Comparison of ENCODE assay signal across 11 cellular contexts in genomic region chr4:128635939-128636551, GRCh38.
DNase-seq lines count a peak whose midpoint lies in the region; ATAC-seq, FAIRE-seq and TF ChIP-seq lines count a peak whose summit lies in the region.
"Had no signal": no experiment of that assay in that cellular context is flagged by ENCODE, and none has a peak within 500 bp of the region (broad histone marks: within the 10 kb centered on the region; RNA-seq: fewer than 3 reads in every experiment).

No MANE protein-coding gene starts in this region.

- H2BK5ac ChIP-seq in mesendoderm (ENCODE audit: low read length): peak overlapping the region; percentile 51

- POLR2A ChIA-PET in A549 (lab: Yijun Ruan, JAX): interaction anchor here (0.6 kb wide), 1 partner anchor 161 kb away, joined by 3 read pairs; no protein-coding TSS in a partner anchor
- POLR2A ChIA-PET in activated CD4-positive, alpha-beta memory T cell treated with anti-CD3 and anti-CD28 coated beads for 36 hours (lab: Charles Lee): no interaction called here

- no peak overlapping the region for H3K4me3 Mint-ChIP-seq in activated CD4-positive, alpha-beta memory T cell treated with anti-CD3 and anti-CD28 coated beads for 36 hours
- H3K4me3 Mint-ChIP-seq: activated T-cell treated with anti-CD3 and anti-CD28 coated beads, Interleukin-2, amount 50 U/mL, for 24 hours had no signal

- H2BK120ac ChIP-seq in mesendoderm (ENCODE audit: low read depth, low read length): no peak overlapping the region

- H3K56ac ChIP-seq in mesendoderm (ENCODE audit: low read length): peak overlapping the region; percentile 35

- no peak for TF ChIP-seq RAD21 in A549 (conservative IDR thresholded peaks at IDR 0.05 in 1 of 2, IDR thresholded peaks at IDR 0.05 in 1 of 2)

- H4K8ac ChIP-seq in mesendoderm (ENCODE audit: low read depth, low read length): no peak overlapping the region

- peak overlapping the region; percentile 56 for H3K4me2 ChIP-seq in A549
- no peak overlapping the region for H3K4me2 ChIP-seq in mesendoderm (ENCODE audit: low read length)

- intact Hi-C loops in body of pancreas (cut with DNase I): no loop called here
- intact Hi-C loops in activated CD4-positive, alpha-beta memory T cell treated with anti-CD3 and anti-CD28 coated beads for 36 hours (cut with micrococcal nuclease): no loop called here
- intact Hi-C loops in upper lobe of right lung (cut with DNase I): no loop called here
- intact Hi-C loops in transverse colon (cut with DNase I; ENCODE audit: low total_unique reads): no loop called here

- H3K4me3 ChIP-seq in A549 (no peak overlapping the region), body of pancreas (no peak overlapping the region), mesendoderm (ENCODE audit: low read length) (no peak overlapping the region), upper lobe of right lung (no peak overlapping the region), transverse colon (no peak overlapping the region)

- no peaks in the 10 kb centered on the region for H3K27me3 Mint-ChIP-seq in activated CD4-positive, alpha-beta memory T cell treated with anti-CD3 and anti-CD28 coated beads for 36 hours

- H2AK5ac ChIP-seq in mesendoderm (ENCODE audit: low read length): no peak overlapping the region

- peaks cover 48% of the 10 kb centered on the region for H3K4me1 ChIP-seq in A549
- H3K4me1 ChIP-seq in body of pancreas: peaks cover 53% of the 10 kb centered on the region
- peaks cover 10% of the 10 kb centered on the region for H3K4me1 ChIP-seq in mesendoderm (ENCODE audit: control insufficient read depth, low read depth, low read length)
- no peaks in the 10 kb centered on the region for H3K4me1 ChIP-seq in upper lobe of right lung
- peaks cover 6 to 29% (median 16%) of the 10 kb centered on the region in 4 donors for H3K4me1 ChIP-seq in transverse colon

- H3K27ac ChIP-seq in A549: peak overlapping the region; percentile 81 to 88
- H3K27ac ChIP-seq in body of pancreas: peak overlapping the region; percentile 87 to 93 (median 90)
- peak overlapping the region; percentile 1 for H3K27ac ChIP-seq in mesendoderm (ENCODE audit: low read depth, low read length)
- H3K27ac ChIP-seq in upper lobe of right lung: no peak overlapping the region
- H3K27ac ChIP-seq in transverse colon: no peak overlapping the region

- H3K9me3 Mint-ChIP-seq in activated CD4-positive, alpha-beta memory T cell treated with anti-CD3 and anti-CD28 coated beads for 36 hours: no peaks in the 10 kb centered on the region
- H3K9me3 Mint-ChIP-seq: activated T-cell treated with anti-CD3 and anti-CD28 coated beads, Interleukin-2, amount 50 U/mL, for 24 hours had no signal

- no peaks in the 10 kb centered on the region for H3K79me1 ChIP-seq in mesendoderm (ENCODE audit: low read length)

- no peak for FAIRE-seq in A549 (lab: Jason Lieb, UNC)

- no peaks in the 10 kb centered on the region for H3K79me2 ChIP-seq in mesendoderm (ENCODE audit: control insufficient read depth, insufficient read depth, low read length)

- no peaks in the 10 kb centered on the region for H3K4me1 Mint-ChIP-seq in activated CD4-positive, alpha-beta memory T cell treated with anti-CD3 and anti-CD28 coated beads for 36 hours (ENCODE audit: low read depth)

- H3K9ac ChIP-seq in mesendoderm (ENCODE audit: low read length): no peak overlapping the region

- H2BK15ac ChIP-seq in mesendoderm (replicated peaks; ENCODE audit: low read depth): peak overlapping the region; percentile 22

- no peak overlapping the region for H3K27ac Mint-ChIP-seq in activated CD4-positive, alpha-beta memory T cell treated with anti-CD3 and anti-CD28 coated beads for 36 hours
- H3K27ac Mint-ChIP-seq: activated T-cell treated with anti-CD3 and anti-CD28 coated beads, Interleukin-2, amount 50 U/mL, for 24 hours had no signal

- no peak for TF ChIP-seq CTCF in A549 (IDR thresholded peaks at IDR 0.05)
- TF ChIP-seq CTCF in body of pancreas (IDR thresholded peaks at IDR 0.05): no peak
- no peak for TF ChIP-seq CTCF in upper lobe of right lung (IDR thresholded peaks at IDR 0.05)
- no peak for TF ChIP-seq CTCF in transverse colon (IDR thresholded peaks at IDR 0.05)

- H3K9me3 ChIP-seq in A549: no peaks in the 10 kb centered on the region
- H3K9me3 ChIP-seq in body of pancreas: no peaks in the 10 kb centered on the region
- no peaks in the 10 kb centered on the region for H3K9me3 ChIP-seq in upper lobe of right lung
- H3K9me3 ChIP-seq in transverse colon: no peaks in the 10 kb centered on the region

- ATAC-seq in A549: peak in 1 of 2 experiments; percentile 39; a peak in 3 of 6 replicates
- ATAC-seq in body of pancreas: peak; percentile 8
- no peak for ATAC-seq in upper lobe of right lung

- H3K27me3 ChIP-seq in body of pancreas (no peaks in the 10 kb centered on the region), mesendoderm (ENCODE audit: insufficient read depth, low read length, poor library complexity) (no peaks in the 10 kb centered on the region), upper lobe of right lung (no peaks in the 10 kb centered on the region), transverse colon (no peaks in the 10 kb centered on the region)

- no peak overlapping the region for H3K23ac ChIP-seq in mesendoderm (ENCODE audit: low read length)

- H3K36me3 Mint-ChIP-seq in activated CD4-positive, alpha-beta memory T cell treated with anti-CD3 and anti-CD28 coated beads for 36 hours: no peaks in the 10 kb centered on the region

- in situ Hi-C loops in transverse colon (cut with MboI; ENCODE audit: low pct_ligation_motif_present in 1 of 4, low pct_unique_long_range_greater_than_20kb in 1 of 4, low sequenced_read_pairs in 3 of 4): no loop called here

- H3K36me3 ChIP-seq in body of pancreas (replicated peaks in 1 of 2; ENCODE audit: insufficient read depth in 1 of 2, low read depth in 2 of 2) (no peaks in the 10 kb centered on the region), mesendoderm (ENCODE audit: control insufficient read depth, insufficient read depth, low read length) (no peaks in the 10 kb centered on the region), upper lobe of right lung (no peaks in the 10 kb centered on the region), transverse colon (no peaks in the 10 kb centered on the region)

- TF ChIP-seq EP300 in A549 (IDR thresholded peaks at IDR 0.05) (no peak), transverse colon (IDR thresholded peaks at IDR 0.05; ENCODE audit: low read depth) (no peak)

- H3K18ac ChIP-seq in mesendoderm (ENCODE audit: low read length): no peak overlapping the region

- H3K4ac ChIP-seq in mesendoderm (ENCODE audit: low read depth, low read length): no peak overlapping the region

- CTCF ChIA-PET in A549 (lab: Yijun Ruan, JAX): interaction anchor here (0.6 to 1.1 kb wide), 2 partner anchors 62 to 182 kb away, joined by 3 read pairs; no protein-coding TSS in a partner anchor
- CTCF ChIA-PET in activated CD4-positive, alpha-beta memory T cell treated with anti-CD3 and anti-CD28 coated beads for 36 hours (lab: Charles Lee): no interaction called here

- H4K5ac ChIP-seq in mesendoderm (ENCODE audit: low read length): no peak overlapping the region

- whole genome bisulfite sequencing in A549 (ENCODE audit: missing lambda C conversion rate): 42% methylated on average over 5 of the region's 5 CpGs
- 30 to 40% methylated on average over 5 of the region's 5 CpGs for WGBS in body of pancreas, 2 donors
- WGBS in mesendoderm (ENCODE audit: extremely low coverage, insufficient coverage, low lambda C conversion rate): no CpG with 5 or more reads among the region's 5 CpGs
- WGBS in transverse colon (ENCODE audit: low coverage in 1 of 2), 2 donors: 25 to 64% methylated on average over 4 to 5 of the region's 5 CpGs

- DNase-seq in A549 (ENCODE audit: low read depth in 1 of 2, low spot score in 1 of 2): no peak
- DNase-seq in NCI-H1417 (lab: John Stamatoyannopoulos, UW): peak; percentile 51 to 96 (median 90)
- no peak for DNase-seq in body of pancreas
- peak; percentile 77 for DNase-seq in mesendoderm
- no peak for DNase-seq in activated CD4-positive, alpha-beta memory T cell treated with anti-CD3 and anti-CD28 coated beads for 36 hours
- DNase-seq in stimulated activated CD4-positive, alpha-beta T cell treated with anti-CD3 and anti-CD28 coated beads, Interleukin-15, amount 100 ng/mL, for 24 hours: no peak
- DNase-seq in upper lobe of right lung: no peak
- no peak for DNase-seq in transverse colon
- DNase-seq: activated T-cell treated with anti-CD3 and anti-CD28 coated beads, Interleukin-2, amount 50 U/mL, for 24 hours; kidney glomerular epithelial cell; MV-4-11 had no signal

- TF ChIP-seq POLR2A in A549 (IDR thresholded peaks at IDR 0.05; ENCODE audit: low read length): no peak
- TF ChIP-seq POLR2A in body of pancreas (IDR thresholded peaks at IDR 0.05): no peak
- TF ChIP-seq POLR2A in transverse colon (IDR thresholded peaks at IDR 0.05): no peak

TF ChIP-seq in A549, 52 proteins besides CTCF, POLR2A, EP300 and RAD21:
- TF ChIP-seq E2F6 (IDR thresholded peaks at IDR 0.05; ENCODE audit: borderline replicate concordance, low read depth): no peak

Comparison
In these comparisons a context has a peak if more than half of its experiments do, and no peak if none do; other contexts are left out.
1. DNase-seq: peak in NCI-H1417 (3 of 3) and mesendoderm (single experiment); none in A549 (0 of 2), body of pancreas (0 of 4), activated CD4-positive, alpha-beta memory T cell treated with anti-CD3 and anti-CD28 coated beads for 36 hours (single experiment), stimulated activated CD4-positive, alpha-beta T cell treated with anti-CD3 and anti-CD28 coated beads, Interleukin-15, amount 100 ng/mL, for 24 hours (single experiment), upper lobe of right lung (single experiment) and transverse colon (single experiment).
2. H3K27ac ChIP-seq: peak in A549 (2 of 2), body of pancreas (4 of 4) and mesendoderm (single experiment); none in upper lobe of right lung (single experiment) and transverse colon (0 of 4).